ENCODE assay signal across 6 cellular contexts in the genomic region with DNA sequence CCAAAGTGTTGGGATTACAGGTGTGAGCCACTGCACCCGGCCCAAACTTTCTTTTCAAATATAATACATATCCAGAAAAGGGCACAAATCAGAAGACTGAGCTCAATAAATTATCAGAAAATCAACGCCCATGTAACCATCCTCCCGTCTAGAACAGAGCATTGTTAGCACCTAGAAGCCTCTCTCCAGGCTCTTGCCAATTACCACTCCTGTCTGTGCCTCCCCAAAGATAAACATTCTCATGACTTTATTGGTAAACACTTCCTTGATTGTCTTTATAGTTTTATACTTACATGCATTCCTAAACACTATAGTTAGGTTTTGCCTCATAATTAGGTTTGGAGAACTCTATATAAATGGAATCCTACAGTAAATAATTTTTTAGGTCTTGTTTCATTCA. TPM values are rescaled to one million over a fixed set of nuclear protein-coding genes. Genes with fewer than 3 reads are reported as not detected.
"Had no signal": no experiment of that assay in that cellular context is flagged by ENCODE, and none has a peak within 500 bp of the region (broad histone marks: within the 10 kb centered on the region; RNA-seq: fewer than 3 reads in every experiment).

No MANE protein-coding gene starts in this region.

- DNase-seq: H9, HCEC 1CT, IMR-90 had no signal

- H3K4me3 Mint-ChIP-seq: GM23338, H9 had no signal

- ATAC-seq: GM23338, K562 had no signal

- H3K9me3 Mint-ChIP-seq: GM23338, H9 had no signal

- H3K4me2 ChIP-seq: GM23338 had no signal

- H3K27ac Mint-ChIP-seq: GM23338, H9 had no signal

- H2AFZ ChIP-seq: GM23338 had no signal

- H3K4me3 ChIP-seq: GM23338, K562 had no signal

RNA-seq across cellular contexts. Expression of a gene that starts 58.5 kb away (rescaled TPM):
- total RNA-seq: H1, IMR-90 had no signal
- polyA plus RNA-seq: IMR-90 had no signal
